7 cellular contexts compared by ENCODE assay signal in genomic region chr18:79506191-79507075, GRCh38.
DNase-seq lines count a peak whose midpoint lies in the region; ATAC-seq and TF ChIP-seq lines count a peak whose summit lies in the region.

No MANE protein-coding gene starts in this region.

- no peaks in the 10 kb centered on the region for H3K27me3 ChIP-seq in GM23338 (ENCODE audit: insufficient read depth)

- H3K27ac Mint-ChIP-seq in GM23338, result no peak overlapping the region
- H3K27ac Mint-ChIP-seq in activated CD8-positive, alpha-beta T cell treated with anti-CD3 and anti-CD28 coated beads for 36 hours, result peak overlapping the region; percentile 90
- H3K27ac Mint-ChIP-seq in stimulated activated naive B cell treated with anti-CD40 and anti-IgM and Interleukin-4, amounts not matched to agents 10 μg/mL and 1 μg/mL and 100 μg/mL, for 72 hours, result peak overlapping the region; percentile 92

- peaks cover 11% of the 10 kb centered on the region for H3K4me1 Mint-ChIP-seq in GM23338
- peaks cover 67% of the 10 kb centered on the region for H3K4me1 Mint-ChIP-seq in activated CD8-positive, alpha-beta T cell treated with anti-CD3 and anti-CD28 coated beads for 36 hours (ENCODE audit: low read depth)
- H3K4me1 Mint-ChIP-seq in stimulated activated naive B cell treated with anti-CD40 and anti-IgM and Interleukin-4, amounts not matched to agents 10 μg/mL and 1 μg/mL and 100 μg/mL, for 72 hours, result peaks cover 55 to 80% of the 10 kb centered on the region in 2 donors

- no peak overlapping the region for H3K4me2 ChIP-seq in GM23338

- ATAC-seq in GM23338, result peak; percentile 48
- ATAC-seq in activated CD8-positive, alpha-beta T cell treated with anti-CD3 and anti-CD28 coated beads for 36 hours, result no peak
- ATAC-seq in left ventricle myocardium superior, result peak; percentile 77
- ATAC-seq in stimulated activated naive B cell treated with anti-CD40 and anti-IgM and Interleukin-4, amounts not matched to agents 10 μg/mL and 1 μg/mL and 100 μg/mL, for 72 hours (replicated peaks), result peak; percentile 53 to 56
- ATAC-seq in GM18867 (IDR thresholded peaks at IDR 0.05; ENCODE audit: unreplicated experiment), result no peak

- H3K36me3 ChIP-seq in GM23338 (ENCODE audit: insufficient read depth), result no peaks in the 10 kb centered on the region

- H3K4me3 Mint-ChIP-seq in GM23338, result peak overlapping the region; percentile 37; the same call in 1 of the 3 replicates
- peak overlapping the region; percentile 63 for H3K4me3 Mint-ChIP-seq in activated CD8-positive, alpha-beta T cell treated with anti-CD3 and anti-CD28 coated beads for 36 hours
- H3K4me3 Mint-ChIP-seq in stimulated activated naive B cell treated with anti-CD40 and anti-IgM and Interleukin-4, amounts not matched to agents 10 μg/mL and 1 μg/mL and 100 μg/mL, for 72 hours, result peak overlapping the region; percentile 60 to 69

- intact Hi-C loops in activated CD8-positive, alpha-beta T cell treated with anti-CD3 and anti-CD28 coated beads for 36 hours (cut with micrococcal nuclease), result no loop called here
- intact Hi-C loops in left ventricle myocardium superior (cut with micrococcal nuclease), result no loop called here

- no peak for TF ChIP-seq CTCF in GM23338 (conservative IDR thresholded peaks at IDR 0.05; ENCODE audit: low read depth in 2 of 2)
- no peak for TF ChIP-seq CTCF in activated CD8-positive, alpha-beta T cell treated with anti-CD3 and anti-CD28 coated beads for 36 hours (IDR thresholded peaks at IDR 0.05)

- no peaks in the 10 kb centered on the region for H3K79me2 ChIP-seq in GM23338 (replicated peaks; ENCODE audit: insufficient read depth)

- no peaks in the 10 kb centered on the region for H4K20me1 ChIP-seq in GM23338 (replicated peaks; ENCODE audit: insufficient read depth)

- H3K4me1 ChIP-seq in GM23338 (ENCODE audit: insufficient read depth), result peaks cover 8% of the 10 kb centered on the region

- peak overlapping the region; percentile 80; the same call in 1 of the 2 replicates for H2AFZ ChIP-seq in GM23338

- H3K27me3 Mint-ChIP-seq in GM23338 (ENCODE audit: insufficient read depth, low read depth, poor library complexity), result peaks cover 20% of the 10 kb centered on the region
- no peaks in the 10 kb centered on the region for H3K27me3 Mint-ChIP-seq in activated CD8-positive, alpha-beta T cell treated with anti-CD3 and anti-CD28 coated beads for 36 hours
- no peaks in the 10 kb centered on the region for H3K27me3 Mint-ChIP-seq in stimulated activated naive B cell treated with anti-CD40 and anti-IgM and Interleukin-4, amounts not matched to agents 10 μg/mL and 1 μg/mL and 100 μg/mL, for 72 hours

- peaks cover 5% of the 10 kb centered on the region; the same call in 1 of the 3 replicates for H3K36me3 Mint-ChIP-seq in GM23338 (ENCODE audit: low read depth)
- peaks cover 43% of the 10 kb centered on the region for H3K36me3 Mint-ChIP-seq in activated CD8-positive, alpha-beta T cell treated with anti-CD3 and anti-CD28 coated beads for 36 hours (ENCODE audit: low read depth)
- peaks cover 36 to 50% of the 10 kb centered on the region in 2 donors for H3K36me3 Mint-ChIP-seq in stimulated activated naive B cell treated with anti-CD40 and anti-IgM and Interleukin-4, amounts not matched to agents 10 μg/mL and 1 μg/mL and 100 μg/mL, for 72 hours

- H3K4me3 ChIP-seq in GM23338, result no peak overlapping the region

- H3K9me3 Mint-ChIP-seq in GM23338, result peaks cover 5% of the 10 kb centered on the region; the same call in 1 of the 3 replicates
- no peaks in the 10 kb centered on the region for H3K9me3 Mint-ChIP-seq in activated CD8-positive, alpha-beta T cell treated with anti-CD3 and anti-CD28 coated beads for 36 hours
- peaks cover 0 to 3% of the 10 kb centered on the region in 2 donors for H3K9me3 Mint-ChIP-seq in stimulated activated naive B cell treated with anti-CD40 and anti-IgM and Interleukin-4, amounts not matched to agents 10 μg/mL and 1 μg/mL and 100 μg/mL, for 72 hours

- POLR2A ChIA-PET in activated CD8-positive, alpha-beta T cell treated with anti-CD3 and anti-CD28 coated beads for 36 hours (lab: Charles Lee), result interaction anchor here (0.8 to 3.2 kb wide), 5 partner anchors 11 to 108 kb away, joined by 3 to 24 read pairs (median 7); no protein-coding TSS in a partner anchor

- no peaks in the 10 kb centered on the region for H3K9me2 ChIP-seq in GM23338 (ENCODE audit: insufficient read depth)

- CTCF ChIA-PET in activated CD8-positive, alpha-beta T cell treated with anti-CD3 and anti-CD28 coated beads for 36 hours (lab: Charles Lee), result interaction anchor here (0.9 kb wide), 1 partner anchor 114 kb away, joined by 3 read pairs; no protein-coding TSS in a partner anchor

- H3F3A ChIP-seq in GM23338 (replicated peaks; ENCODE audit: low read depth), result no peaks in the 10 kb centered on the region

- H3K27ac ChIP-seq in GM23338 (ENCODE audit: low read depth), result no peak overlapping the region

- DNase-seq in GM23338 (ENCODE audit: low spot score) (no peak), left ventricle myocardium superior (peak; percentile 66), GM19240 (ENCODE audit: insufficient read length, low spot score) (no peak), foreskin melanocyte (no peak)
- DNase-seq in activated CD8-positive, alpha-beta T cell treated with anti-CD3 and anti-CD28 coated beads for 36 hours, result peak; percentile 0
- no peak for DNase-seq in stimulated activated naive B cell treated with anti-CD40 and anti-IgM and Interleukin-4, amounts not matched to agents 10 μg/mL and 1 μg/mL and 100 μg/mL, for 72 hours

TF ChIP-seq in GM23338, 12 proteins besides CTCF, POLR2A, EP300 and RAD21:
- no peak for TF ChIP-seq ZNF331 (CRISPR knock-in tag; IDR thresholded peaks at IDR 0.05; ENCODE audit: low read depth)
- no peak for TF ChIP-seq EZH2 (IDR thresholded peaks at IDR 0.05; ENCODE audit: low read depth, unreplicated experiment)
- TF ChIP-seq REST (IDR thresholded peaks at IDR 0.05; ENCODE audit: unreplicated experiment), result no peak
- TF ChIP-seq EZH2phosphoT487 (IDR thresholded peaks at IDR 0.05; ENCODE audit: unreplicated experiment), result no peak
- TF ChIP-seq NANOG (IDR thresholded peaks at IDR 0.05; ENCODE audit: borderline replicate concordance), result no peak
- no peak for TF ChIP-seq CREB1 (CRISPR knock-in tag; IDR thresholded peaks at IDR 0.05; ENCODE audit: low read depth)
- no peak for TF ChIP-seq STAT1 (IDR thresholded peaks at IDR 0.05; ENCODE audit: unreplicated experiment)

Comparison
In these comparisons a context has a peak if more than half of its experiments do, and no peak if none do; other contexts are left out.
1. ATAC-seq: peak in GM23338 (single experiment), left ventricle myocardium superior (single experiment) and stimulated activated naive B cell treated with anti-CD40 and anti-IgM and Interleukin-4, amounts not matched to agents 10 μg/mL and 1 μg/mL and 100 μg/mL, for 72 hours (2 of 2); none in activated CD8-positive, alpha-beta T cell treated with anti-CD3 and anti-CD28 coated beads for 36 hours (single experiment) and GM18867 (single experiment).
2. DNase-seq: peak in activated CD8-positive, alpha-beta T cell treated with anti-CD3 and anti-CD28 coated beads for 36 hours (single experiment) and left ventricle myocardium superior (single experiment); none in GM23338 (single experiment), stimulated activated naive B cell treated with anti-CD40 and anti-IgM and Interleukin-4, amounts not matched to agents 10 μg/mL and 1 μg/mL and 100 μg/mL, for 72 hours (single experiment), GM19240 (single experiment) and foreskin melanocyte (single experiment).
3. Peak in every context shown above with its lines, with median percentiles within 50 percentile points of each other: H3K4me3 Mint-ChIP-seq.